24 cellular contexts compared by ENCODE assay signal in genomic region chr22:49931863-49932262, GRCh38. TPM values are rescaled to one million over a fixed set of nuclear protein-coding genes. Genes with fewer than 3 reads are reported as not detected.
DNase-seq lines count a peak whose midpoint lies in the region; ATAC-seq and TF ChIP-seq lines count a peak whose summit lies in the region.
"Had no signal": no experiment of that assay in that cellular context is flagged by ENCODE, and none has a peak within 500 bp of the region (broad histone marks: within the 10 kb centered on the region; RNA-seq: fewer than 3 reads in every experiment).

No MANE protein-coding gene starts in this region.

- CTCF ChIA-PET in T-cell (lab: Charles Lee): no interaction called here

- peak overlapping the region in 3 of 4 donors; percentile 91 to 98 (median 98) for H3K27ac ChIP-seq in tibial nerve
- H3K27ac ChIP-seq: A549 had no signal

- no peak overlapping the region for H3K4me3 ChIP-seq in tibial nerve
- H3K4me3 ChIP-seq: A549, body of pancreas, MG63, uterus had no signal

- WGBS in tibial nerve, 2 donors: 64 to 65% methylated on average over 15 of the region's 15 CpGs

- no peak for TF ChIP-seq POLR2A in tibial nerve (IDR thresholded peaks at IDR 0.05)

- peaks cover 2% of the 10 kb centered on the region for H3K36me3 Mint-ChIP-seq in activated naive CD8-positive, alpha-beta T cell
- peaks cover 5% of the 10 kb centered on the region for H3K36me3 Mint-ChIP-seq in activated naive CD8-positive, alpha-beta T cell treated with anti-CD3 and anti-CD28 coated beads for 36 hours
- H3K36me3 Mint-ChIP-seq in T-cell (no peaks in the 10 kb centered on the region), naive B cell (no peaks in the 10 kb centered on the region), progenitor cell of endocrine pancreas (ENCODE audit: insufficient read depth) (no peaks in the 10 kb centered on the region)
- H3K36me3 Mint-ChIP-seq: WTC11 had no signal

- H3K36me3 ChIP-seq in tibial nerve: peaks cover 0 to 13% (median 0%) of the 10 kb centered on the region in 3 donors
- H3K36me3 ChIP-seq: MG63, uterus had no signal

- TF ChIP-seq EP300 in tibial nerve (IDR thresholded peaks at IDR 0.05): no peak

- H3K27ac Mint-ChIP-seq in activated naive CD8-positive, alpha-beta T cell: peak overlapping the region; percentile 28
- no peak overlapping the region for H3K27ac Mint-ChIP-seq in activated naive CD8-positive, alpha-beta T cell treated with anti-CD3 and anti-CD28 coated beads for 36 hours
- H3K27ac Mint-ChIP-seq in T-cell (peak overlapping the region; percentile 80), naive B cell (peak overlapping the region; percentile 95 to 100 (median 100)), progenitor cell of endocrine pancreas (no peak overlapping the region)
- H3K27ac Mint-ChIP-seq: WTC11 had no signal

- no peak overlapping the region for H3K4me3 Mint-ChIP-seq in activated naive CD8-positive, alpha-beta T cell
- H3K4me3 Mint-ChIP-seq in activated naive CD8-positive, alpha-beta T cell treated with anti-CD3 and anti-CD28 coated beads for 36 hours: no peak overlapping the region
- H3K4me3 Mint-ChIP-seq in T-cell (peak overlapping the region in 1 of 3 donors; percentile 64), naive B cell (peak overlapping the region; percentile 60 to 87 (median 81)), progenitor cell of endocrine pancreas (ENCODE audit: low read depth) (no peak overlapping the region)
- H3K4me3 Mint-ChIP-seq: neural crest cell, WTC11 had no signal

- H3K4me1 Mint-ChIP-seq in activated naive CD8-positive, alpha-beta T cell (ENCODE audit: low read depth): peaks cover 34% of the 10 kb centered on the region
- H3K4me1 Mint-ChIP-seq in activated naive CD8-positive, alpha-beta T cell treated with anti-CD3 and anti-CD28 coated beads for 36 hours: peaks cover 29% of the 10 kb centered on the region
- H3K4me1 Mint-ChIP-seq in T-cell (peaks cover 24 to 45% (median 30%) of the 10 kb centered on the region in 3 donors), naive B cell (peaks cover 28 to 53% (median 48%) of the 10 kb centered on the region in 3 donors), progenitor cell of endocrine pancreas (ENCODE audit: low read depth) (no peaks in the 10 kb centered on the region)

- peaks cover 0 to 74% (median 50%) of the 10 kb centered on the region in 4 donors for H3K4me1 ChIP-seq in tibial nerve

- no peak for TF ChIP-seq CTCF in tibial nerve (IDR thresholded peaks at IDR 0.05)
- TF ChIP-seq CTCF in progenitor cell of endocrine pancreas (IDR thresholded peaks at IDR 0.05; ENCODE audit: unreplicated experiment): no peak

- no peaks in the 10 kb centered on the region for H3K27me3 Mint-ChIP-seq in activated naive CD8-positive, alpha-beta T cell
- no peaks in the 10 kb centered on the region for H3K27me3 Mint-ChIP-seq in activated naive CD8-positive, alpha-beta T cell treated with anti-CD3 and anti-CD28 coated beads for 36 hours
- H3K27me3 Mint-ChIP-seq in T-cell: no peaks in the 10 kb centered on the region
- H3K27me3 Mint-ChIP-seq in naive B cell: no peaks in the 10 kb centered on the region
- H3K27me3 Mint-ChIP-seq in progenitor cell of endocrine pancreas: peaks cover 19% of the 10 kb centered on the region

- no peak for DNase-seq in activated naive CD8-positive, alpha-beta T cell treated with anti-CD3 and anti-CD28 coated beads for 36 hours
- DNase-seq in T-cell (no peak), naive B cell (no peak), tibial nerve (ENCODE audit: low spot score in 2 of 2) (no peak), hypothalamus (lab: John Stamatoyannopoulos, UW) (no peak), progenitor cell of endocrine pancreas (ENCODE audit: low spot score, unreplicated experiment) (no peak)
- DNase-seq: activated CD8-positive, alpha-beta memory T cell treated with anti-CD3 and anti-CD28 coated beads, Interleukin-2, amount 50 U/mL, for 48 hours; activated effector memory CD4-positive, alpha-beta T cell treated with anti-CD3 and anti-CD28 coated beads, Interleukin-2, amount 50 U/mL, for 16 hours; effector memory CD4-positive, alpha-beta T cell; foreskin fibroblast; islet precursor cell; MG63; NCI-H2081; NCI-H345; NCI-H748 treated with DMSO at 0.1 percent for 48 hours; T-helper 9 cell; uterus had no signal

- H3K9me3 Mint-ChIP-seq in activated naive CD8-positive, alpha-beta T cell (ENCODE audit: low read depth): no peaks in the 10 kb centered on the region
- no peaks in the 10 kb centered on the region for H3K9me3 Mint-ChIP-seq in activated naive CD8-positive, alpha-beta T cell treated with anti-CD3 and anti-CD28 coated beads for 36 hours
- H3K9me3 Mint-ChIP-seq in T-cell (no peaks in the 10 kb centered on the region), naive B cell (no peaks in the 10 kb centered on the region), progenitor cell of endocrine pancreas (ENCODE audit: low read depth) (no peaks in the 10 kb centered on the region)
- H3K9me3 Mint-ChIP-seq: neural crest cell, WTC11 had no signal

- peaks cover 0 to 7% of the 10 kb centered on the region in 2 donors for H3K27me3 ChIP-seq in tibial nerve
- H3K27me3 ChIP-seq: body of pancreas, MG63 had no signal

- ATAC-seq in T-cell (replicated peaks in 1 of 4) (no peak), naive B cell (ENCODE audit: low read depth in 2 of 2) (no peak), GM18858 (IDR thresholded peaks at IDR 0.05; ENCODE audit: unreplicated experiment) (no peak)
- ATAC-seq: body of pancreas, sciatic nerve, WTC11 had no signal

- POLR2A ChIA-PET in T-cell (lab: Charles Lee): no interaction called here

- no peaks in the 10 kb centered on the region for H3K9me3 ChIP-seq in tibial nerve
- H3K9me3 ChIP-seq: A549, body of pancreas, MG63, uterus had no signal

RNA-seq across cellular contexts. Expression of gene CRELD2, which starts 13.4 kb away (rescaled TPM):
- total RNA-seq in activated naive CD8-positive, alpha-beta T cell treated with anti-CD3 and anti-CD28 coated beads for 36 hours: 10 to 100 TPM; 32.6 to 34.8 TPM
- total RNA-seq in T-cell (10 to 100 TPM; 28.2 to 42.7 (median 39.6) TPM), tibial nerve (10 to 100 TPM; 44.8 to 80.4 (median 65.1) TPM), progenitor cell of endocrine pancreas (42.2 and 42.4 TPM in 2 replicates)
- 10 to 100 TPM; 21.9 to 33.8 (median 28.0) TPM for polyA plus RNA-seq in naive B cell (ENCODE audit: low read depth in 6 of 6)

RNA-seq across cellular contexts. Expression of gene ALG12, which starts 13.6 kb away (rescaled TPM):
- total RNA-seq in activated naive CD8-positive, alpha-beta T cell treated with anti-CD3 and anti-CD28 coated beads for 36 hours: 10 to 100 TPM; 14.5 to 15.2 TPM
- total RNA-seq in T-cell: 10 to 100 TPM; 15.7 to 22.1 (median 15.9) TPM
- 10 to 100 TPM; 10.1 to 17.5 (median 13.0) TPM for polyA plus RNA-seq in naive B cell (ENCODE audit: low read depth in 6 of 6)
- 10 to 100 TPM in 3 of 4 donors, 1 to 10 TPM in 1; 9.0 to 17.4 (median 14.5) TPM for total RNA-seq in tibial nerve
- 22.0 and 25.7 TPM in 2 replicates for total RNA-seq in progenitor cell of endocrine pancreas

RNA-seq across cellular contexts. Expression of gene PIM3, which starts 28.7 kb away (rescaled TPM):
- 100 to 1,000 TPM; 134 to 137 TPM for total RNA-seq in activated naive CD8-positive, alpha-beta T cell treated with anti-CD3 and anti-CD28 coated beads for 36 hours
- 100 to 1,000 TPM in 2 of 5 donors, 10 to 100 TPM in 3; 61.5 to 167 (median 65.0) TPM for total RNA-seq in T-cell
- polyA plus RNA-seq in naive B cell (ENCODE audit: low read depth in 6 of 6): 10 to 100 TPM; 46.7 to 60.7 (median 55.0) TPM
- total RNA-seq in tibial nerve: 100 to 1,000 TPM in 3 of 4 donors, 10 to 100 TPM in 1; 98.3 to 138 (median 119) TPM
- 17.4 and 19.0 TPM in 2 replicates for total RNA-seq in progenitor cell of endocrine pancreas

Comparison
In these comparisons a context has a peak if more than half of its experiments do, and no peak if none do; other contexts are left out.
1. H3K27ac Mint-ChIP-seq: peak in activated naive CD8-positive, alpha-beta T cell (single experiment), T-cell (2 of 2) and naive B cell (6 of 6); none in activated naive CD8-positive, alpha-beta T cell treated with anti-CD3 and anti-CD28 coated beads for 36 hours (single experiment) and progenitor cell of endocrine pancreas (single experiment).
2. H3K4me3 Mint-ChIP-seq: peak in naive B cell (8 of 8); none in activated naive CD8-positive, alpha-beta T cell (single experiment), activated naive CD8-positive, alpha-beta T cell treated with anti-CD3 and anti-CD28 coated beads for 36 hours (single experiment) and progenitor cell of endocrine pancreas (single experiment).